11 cellular contexts compared by ENCODE assay signal in the genomic region with DNA sequence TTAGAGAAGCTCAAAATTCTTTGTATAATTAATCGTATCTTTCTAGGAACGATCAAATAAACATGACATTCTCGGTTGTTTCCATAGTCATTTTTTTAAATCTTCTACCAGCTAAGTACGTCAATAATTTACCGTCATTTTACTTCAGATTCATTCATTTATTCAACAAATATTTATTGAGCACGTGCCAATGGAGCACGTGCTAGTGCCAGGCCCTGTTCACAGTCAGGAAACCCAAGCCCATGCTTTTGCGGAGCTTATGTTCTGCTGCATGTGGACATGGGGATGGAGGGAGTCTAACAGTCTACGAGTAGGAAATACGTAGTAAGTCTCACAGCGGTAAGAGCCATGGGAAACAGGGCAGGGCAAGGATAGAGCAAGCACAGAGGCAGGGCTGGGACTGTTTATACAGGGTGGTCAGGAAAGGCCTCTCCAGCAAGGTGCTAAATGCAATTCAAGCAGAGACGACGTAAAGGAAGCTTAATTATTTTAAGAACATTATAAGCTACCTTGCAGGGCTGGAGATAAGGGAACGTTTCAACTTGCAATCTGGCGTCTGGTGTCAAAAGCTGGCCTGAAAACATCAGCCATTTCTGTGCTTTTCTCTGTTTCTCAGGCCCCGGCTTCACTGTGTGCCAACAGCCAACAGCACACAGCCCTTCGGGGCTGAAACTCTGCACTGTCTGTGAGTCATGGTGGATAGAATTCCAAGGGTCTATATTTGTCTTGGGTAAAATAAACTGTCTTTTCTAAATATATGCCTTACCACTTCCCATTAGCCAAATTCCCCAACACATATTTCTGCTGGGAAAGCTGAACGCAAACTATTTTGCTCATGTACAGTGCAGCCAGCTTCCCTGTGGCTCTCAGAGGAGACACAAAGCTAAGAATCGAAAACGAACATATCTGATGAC.
A peak's percentile ranks its signal among the peaks of the same experiment; 100 is the strongest.
DNase-seq lines count a peak whose midpoint lies in the region; ATAC-seq and TF ChIP-seq lines count a peak whose summit lies in the region.
"Had no signal": no experiment of that assay in that cellular context is flagged by ENCODE, and none has a peak within 500 bp of the region (broad histone marks: within the 10 kb centered on the region; RNA-seq: fewer than 3 reads in every experiment).

No MANE protein-coding gene starts in this region.

- H3K4me1 ChIP-seq in adipocyte (ENCODE audit: control insufficient read depth, insufficient read depth, low read length) = peaks cover 29% of the 10 kb centered on the region
- no peaks in the 10 kb centered on the region for H3K4me1 ChIP-seq in MM.1S (ENCODE audit: low read length)

- H3K9ac ChIP-seq in adipocyte (ENCODE audit: low read length) = peak overlapping the region; percentile 61
- H3K9ac ChIP-seq in MM.1S (ENCODE audit: low read length) = no peak overlapping the region

- POLR2A ChIA-PET in T-cell (lab: Charles Lee) = no interaction called here

- peak; percentile 68 for DNase-seq in GM04504 (ENCODE audit: low read depth)
- peak; percentile 89 for DNase-seq in adipocyte (ENCODE audit: low read depth)
- DNase-seq in foreskin melanocyte = peak; percentile 70
- DNase-seq in skeletal muscle cell (ENCODE audit: low read depth) = peak; percentile 49
- no peak for DNase-seq in T-cell
- no peak for DNase-seq in MM.1S
- DNase-seq in NCI-H1930 (lab: John Stamatoyannopoulos, UW) = no peak
- DNase-seq in immature natural killer cell = no peak
- DNase-seq: activated naive CD4-positive, alpha-beta T cell treated with Interleukin-2 at 50 U/mL for 16 hours; NCI-H446 treated with DMSO at 0.1 percent for 48 hours; nucleus accumbens had no signal

- TF ChIP-seq CTCF in MM.1S (IDR thresholded peaks at IDR 0.05; ENCODE audit: low read length) = no peak

- H3K9me3 ChIP-seq in adipocyte (ENCODE audit: control insufficient read depth, low read length) = no peaks in the 10 kb centered on the region
- H3K9me3 ChIP-seq in MM.1S (replicated peaks; ENCODE audit: insufficient read depth, low read length) = no peaks in the 10 kb centered on the region

- H3K36me3 ChIP-seq in adipocyte (ENCODE audit: control insufficient read depth, insufficient read depth, low read length, severe bottlenecking) (no peaks in the 10 kb centered on the region), MM.1S (replicated peaks; ENCODE audit: insufficient read depth, low read length) (no peaks in the 10 kb centered on the region)

- no peaks in the 10 kb centered on the region for H3K4me1 Mint-ChIP-seq in T-cell
- no peaks in the 10 kb centered on the region for H3K4me1 Mint-ChIP-seq in immature natural killer cell

- H3K36me3 Mint-ChIP-seq in T-cell (no peaks in the 10 kb centered on the region), immature natural killer cell (no peaks in the 10 kb centered on the region)

- H3K9me2 ChIP-seq in MM.1S (replicated peaks; ENCODE audit: insufficient read depth, low read length) = no peaks in the 10 kb centered on the region

- no peaks in the 10 kb centered on the region for H4K20me1 ChIP-seq in MM.1S (ENCODE audit: insufficient read depth, low read length)

- H3K27ac Mint-ChIP-seq in T-cell = no peak overlapping the region
- no peak overlapping the region for H3K27ac Mint-ChIP-seq in immature natural killer cell

- H3K79me2 ChIP-seq in MM.1S (ENCODE audit: low read length) = no peaks in the 10 kb centered on the region

- H3K27me3 Mint-ChIP-seq in T-cell (no peaks in the 10 kb centered on the region), immature natural killer cell (ENCODE audit: low read depth in 3 of 3) (peaks cover 0 to 2% (median 2%) of the 10 kb centered on the region in 3 donors)

- H3K9me3 Mint-ChIP-seq in T-cell (peaks cover 10 to 19% (median 15%) of the 10 kb centered on the region in 3 donors), immature natural killer cell (peaks cover 12 to 41% (median 16%) of the 10 kb centered on the region in 6 donors)

- no peaks in the 10 kb centered on the region for H3F3A ChIP-seq in MM.1S (ENCODE audit: insufficient read depth, low read length)

- peak overlapping the region; percentile 29 for H3K4me3 ChIP-seq in adipocyte (ENCODE audit: low read length)
- no peak overlapping the region for H3K4me3 ChIP-seq in skeletal muscle cell (ENCODE audit: low read depth, low read length)
- H3K4me3 ChIP-seq in MM.1S (ENCODE audit: low read length) = no peak overlapping the region

- no peak overlapping the region for H3K4me2 ChIP-seq in MM.1S (ENCODE audit: low read depth, low read length)

- no peak overlapping the region for H2AFZ ChIP-seq in MM.1S (ENCODE audit: low read length)

- H3K4me3 Mint-ChIP-seq in T-cell = no peak overlapping the region
- H3K4me3 Mint-ChIP-seq in immature natural killer cell = no peak overlapping the region

- H3K27ac ChIP-seq in MM.1S (ENCODE audit: low read length) = no peak overlapping the region

- CTCF ChIA-PET in T-cell (lab: Charles Lee) = no interaction called here

- H3K27me3 ChIP-seq in adipocyte (replicated peaks; ENCODE audit: control insufficient read depth, insufficient read depth, low read length) = no peaks in the 10 kb centered on the region
- H3K27me3 ChIP-seq in MM.1S (replicated peaks; ENCODE audit: insufficient read depth, low read length) = no peaks in the 10 kb centered on the region

- no peak for ATAC-seq in T-cell (replicated peaks in 1 of 4)

Comparison
In these comparisons a context has a peak if more than half of its experiments do, and no peak if none do; other contexts are left out.
1. DNase-seq: peak in GM04504 (single experiment), adipocyte (single experiment), foreskin melanocyte (single experiment) and skeletal muscle cell (single experiment); none in T-cell (0 of 34), MM.1S (single experiment), NCI-H1930 (0 of 2) and immature natural killer cell (0 of 3).